In genomic region chr13:112029143-112029542, GRCh38 we compare ENCODE assay signal across 9 cellular contexts. TPM values are rescaled to one million over a fixed set of nuclear protein-coding genes. Genes with fewer than 3 reads are reported as not detected.
"Had no signal": no experiment of that assay in that cellular context is flagged by ENCODE, and none has a peak within 500 bp of the region (broad histone marks: within the 10 kb centered on the region; RNA-seq: fewer than 3 reads in every experiment).

No MANE protein-coding gene starts in this region.

- H3K27ac ChIP-seq: HL-60 had no signal

- DNase-seq: IMR-90, KBM-7, KG1 had no signal

- ATAC-seq: HepG2, K562 had no signal

- H3K4me3 ChIP-seq: K562 had no signal

RNA-seq across cellular contexts. Expression of gene SOX1, which starts 37.8 kb away (rescaled TPM):
- total RNA-seq: HepG2, HT-29, HT1080, IMR-90, K562 had no signal
- polyA plus RNA-seq: HepG2, IgD-negative memory B cell, IMR-90, K562 had no signal
